ENCODE assay signal across 8 cellular contexts in the genomic region with DNA sequence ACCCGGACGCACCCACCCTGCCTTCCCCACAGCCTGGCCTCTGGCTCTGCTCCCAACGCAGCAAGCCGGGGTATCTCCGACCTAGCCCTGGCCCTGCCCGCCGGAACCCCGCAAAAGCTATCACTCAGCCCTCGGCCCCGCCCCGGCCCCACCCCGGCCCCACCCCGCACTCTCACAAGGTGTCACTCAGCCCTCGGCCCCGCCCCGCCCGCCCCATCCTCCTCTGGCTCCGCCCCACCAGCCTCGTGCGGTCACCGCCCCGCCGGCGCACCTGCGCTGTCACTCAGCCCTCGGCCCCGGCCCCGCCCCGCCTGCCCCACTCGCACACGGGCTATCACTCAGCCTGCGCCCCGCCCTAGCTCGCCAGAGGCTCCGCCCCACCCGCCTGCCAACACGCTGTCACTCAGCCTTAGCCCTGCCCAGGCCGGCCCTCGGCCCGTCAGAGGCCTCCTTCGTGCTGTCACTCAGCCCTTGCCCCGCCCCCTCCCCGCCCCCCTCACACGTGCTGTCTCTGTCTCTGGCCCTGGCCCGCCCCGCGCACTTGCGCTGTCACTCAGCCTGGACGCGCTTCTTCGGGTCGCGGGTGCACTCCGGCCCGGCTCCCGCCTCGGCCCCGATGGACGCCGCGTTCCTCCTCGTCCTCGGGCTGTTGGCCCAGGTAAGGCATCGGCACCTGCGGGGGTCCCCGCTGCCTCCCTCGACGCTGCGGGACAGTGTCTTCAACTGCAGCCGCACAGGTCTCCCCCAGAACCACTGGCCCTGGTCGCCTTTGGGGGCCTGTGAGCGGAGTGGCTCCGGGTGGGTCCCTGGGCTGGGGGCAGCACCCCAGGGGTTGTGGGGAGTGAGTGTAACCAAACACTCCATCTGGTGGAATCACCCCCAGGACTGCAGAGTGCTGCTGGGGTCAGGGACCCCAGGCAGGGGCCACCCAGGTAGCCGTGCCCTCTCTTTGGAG. TPM values are rescaled to one million over a fixed set of nuclear protein-coding genes. Genes with fewer than 3 reads are reported as not detected.
DNase-seq lines count a peak whose midpoint lies in the region; ATAC-seq, FAIRE-seq and TF ChIP-seq lines count a peak whose summit lies in the region.

A gene with protein sequence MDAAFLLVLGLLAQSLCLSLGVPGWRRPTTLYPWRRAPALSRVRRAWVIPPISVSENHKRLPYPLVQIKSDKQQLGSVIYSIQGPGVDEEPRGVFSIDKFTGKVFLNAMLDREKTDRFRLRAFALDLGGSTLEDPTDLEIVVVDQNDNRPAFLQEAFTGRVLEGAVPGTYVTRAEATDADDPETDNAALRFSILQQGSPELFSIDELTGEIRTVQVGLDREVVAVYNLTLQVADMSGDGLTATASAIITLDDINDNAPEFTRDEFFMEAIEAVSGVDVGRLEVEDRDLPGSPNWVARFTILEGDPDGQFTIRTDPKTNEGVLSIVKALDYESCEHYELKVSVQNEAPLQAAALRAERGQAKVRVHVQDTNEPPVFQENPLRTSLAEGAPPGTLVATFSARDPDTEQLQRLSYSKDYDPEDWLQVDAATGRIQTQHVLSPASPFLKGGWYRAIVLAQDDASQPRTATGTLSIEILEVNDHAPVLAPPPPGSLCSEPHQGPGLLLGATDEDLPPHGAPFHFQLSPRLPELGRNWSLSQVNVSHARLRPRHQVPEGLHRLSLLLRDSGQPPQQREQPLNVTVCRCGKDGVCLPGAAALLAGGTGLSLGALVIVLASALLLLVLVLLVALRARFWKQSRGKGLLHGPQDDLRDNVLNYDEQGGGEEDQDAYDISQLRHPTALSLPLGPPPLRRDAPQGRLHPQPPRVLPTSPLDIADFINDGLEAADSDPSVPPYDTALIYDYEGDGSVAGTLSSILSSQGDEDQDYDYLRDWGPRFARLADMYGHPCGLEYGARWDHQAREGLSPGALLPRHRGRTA (plus strand): TSS at position 533 of the 955 bp plus-strand sequence. CDS start 84 bp downstream, at position 617.

- peak within 1 kb of the TSS; percentile 60 for H3K27ac Mint-ChIP-seq in central memory CD8-positive, alpha-beta T cell (ENCODE audit: low read depth)

- DNase-seq in A549 (ENCODE audit: low read depth in 1 of 2, low spot score in 1 of 2) (peak; percentile 94 to 96), NCI-H2227 treated with DMSO at 0.1 percent for 48 hours (lab: John Stamatoyannopoulos, UW) (peak; percentile 76), kidney epithelial cell (ENCODE audit: low read depth) (peak; percentile 63)
- peak; percentile 68 to 78 for DNase-seq in central memory CD8-positive, alpha-beta T cell (ENCODE audit: low spot score in 2 of 2)
- peak; percentile 89 to 96 for DNase-seq in stimulated activated CD4-positive, alpha-beta T cell treated with anti-CD3 and anti-CD28 coated beads, Interleukin-15, amount 100 ng/mL, for 1 hour (ENCODE audit: low read depth in 1 of 2, low spot score in 1 of 2)

- H3K27ac ChIP-seq in A549 = peak within 1 kb of the TSS in 1 of 2 experiments; percentile 67; a peak in 2 of 6 replicates

- H3K9me3 Mint-ChIP-seq in central memory CD8-positive, alpha-beta T cell = no peaks in the 10 kb centered on the region

- H3K4me2 ChIP-seq in A549 = peak within 1 kb of the TSS; percentile 85

- CTCF ChIA-PET in A549 (lab: Yijun Ruan, JAX) = interaction anchor here (1.1 to 1.8 kb wide), 3 partner anchors 231 to 434 kb away, joined by 3 to 6 read pairs (median 4); a partner anchor contains a TSS

- ATAC-seq in A549 (peak; percentile 65 to 82), GM18909 (IDR thresholded peaks at IDR 0.05; ENCODE audit: poor library complexity, unreplicated experiment) (peak; percentile 86), HG03175 (IDR thresholded peaks at IDR 0.05; ENCODE audit: unreplicated experiment) (peak; percentile 73)
- ATAC-seq in activated CD4-positive, CD25-positive, alpha-beta regulatory T cell treated with anti-CD3 and anti-CD28 coated beads, Interleukin-2, amount 50 U/mL, for 24 hours = peak; percentile 95 to 96
- peak; percentile 94 for ATAC-seq in central memory CD8-positive, alpha-beta T cell (replicated peaks; ENCODE audit: extremely low read depth, poor library complexity, severe bottlenecking)

- no peaks in the 10 kb centered on the region for H3K36me3 ChIP-seq in kidney epithelial cell (ENCODE audit: control insufficient read depth, insufficient read depth, low read length)

- H3K27me3 ChIP-seq in kidney epithelial cell (ENCODE audit: control insufficient read depth, insufficient read depth, low read length) = peaks cover 85% of the 10 kb centered on the region

- H3K27me3 Mint-ChIP-seq in central memory CD8-positive, alpha-beta T cell = peaks cover 9% of the 10 kb centered on the region

- FAIRE-seq in A549 (lab: Jason Lieb, UNC) = no peak

- H3K4me1 Mint-ChIP-seq in central memory CD8-positive, alpha-beta T cell = peaks cover 12% of the 10 kb centered on the region

- no peak for TF ChIP-seq POLR2A in A549 (IDR thresholded peaks at IDR 0.05; ENCODE audit: low read length)

- peaks cover 4% of the 10 kb centered on the region for H3K36me3 Mint-ChIP-seq in central memory CD8-positive, alpha-beta T cell (ENCODE audit: insufficient read depth)

- TF ChIP-seq RAD21 in A549 (conservative IDR thresholded peaks at IDR 0.05 in 1 of 2, IDR thresholded peaks at IDR 0.05 in 1 of 2) = no peak

- H3K4me3 Mint-ChIP-seq in central memory CD8-positive, alpha-beta T cell = peak within 1 kb of the TSS; percentile 75

- no peaks in the 10 kb centered on the region for H3K9me3 ChIP-seq in A549

- no peak for TF ChIP-seq EP300 in A549 (IDR thresholded peaks at IDR 0.05)

- TF ChIP-seq CTCF in A549 (IDR thresholded peaks at IDR 0.05) (no peak), kidney epithelial cell (IDR thresholded peaks at IDR 0.05; ENCODE audit: insufficient read depth, low read length, poor library complexity, severe bottlenecking) (no peak)

- WGBS in A549 (ENCODE audit: missing lambda C conversion rate) = 6% methylated on average over 3 of the region's 74 CpGs

- H3K4me1 ChIP-seq in A549 = peaks cover 21% of the 10 kb centered on the region

- POLR2A ChIA-PET in A549 (lab: Yijun Ruan, JAX) = interaction anchor here (0.6 kb wide), 1 partner anchor 464 kb away, joined by 3 read pairs; no protein-coding TSS in a partner anchor

- peak within 1 kb of the TSS; percentile 37; the same call in 2 of the 3 replicates for H3K4me3 ChIP-seq in A549
- no peak within 1 kb of the TSS for H3K4me3 ChIP-seq in kidney epithelial cell (ENCODE audit: low read depth, low read length)

TF ChIP-seq in A549, 52 proteins besides CTCF, POLR2A, EP300 and RAD21:
- TF ChIP-seq ZNF302 (CRISPR knock-in tag; IDR thresholded peaks at IDR 0.05) (no peak), EHMT2 (IDR thresholded peaks at IDR 0.05; ENCODE audit: low read depth) (no peak), BHLHE40 (IDR thresholded peaks at IDR 0.05; ENCODE audit: low read depth, low read length) (peak; percentile 74), HEYL (CRISPR knock-in tag; IDR thresholded peaks at IDR 0.05) (no peak)
- TF ChIP-seq, protein P1, sequence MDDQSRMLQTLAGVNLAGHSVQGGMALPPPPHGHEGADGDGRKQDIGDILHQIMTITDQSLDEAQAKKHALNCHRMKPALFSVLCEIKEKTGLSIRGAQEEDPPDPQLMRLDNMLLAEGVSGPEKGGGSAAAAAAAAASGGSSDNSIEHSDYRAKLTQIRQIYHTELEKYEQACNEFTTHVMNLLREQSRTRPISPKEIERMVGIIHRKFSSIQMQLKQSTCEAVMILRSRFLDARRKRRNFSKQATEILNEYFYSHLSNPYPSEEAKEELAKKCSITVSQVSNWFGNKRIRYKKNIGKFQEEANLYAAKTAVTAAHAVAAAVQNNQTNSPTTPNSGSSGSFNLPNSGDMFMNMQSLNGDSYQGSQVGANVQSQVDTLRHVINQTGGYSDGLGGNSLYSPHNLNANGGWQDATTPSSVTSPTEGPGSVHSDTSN (IDR thresholded peaks at IDR 0.05) = peak; percentile 92
- TF ChIP-seq, protein P2, sequence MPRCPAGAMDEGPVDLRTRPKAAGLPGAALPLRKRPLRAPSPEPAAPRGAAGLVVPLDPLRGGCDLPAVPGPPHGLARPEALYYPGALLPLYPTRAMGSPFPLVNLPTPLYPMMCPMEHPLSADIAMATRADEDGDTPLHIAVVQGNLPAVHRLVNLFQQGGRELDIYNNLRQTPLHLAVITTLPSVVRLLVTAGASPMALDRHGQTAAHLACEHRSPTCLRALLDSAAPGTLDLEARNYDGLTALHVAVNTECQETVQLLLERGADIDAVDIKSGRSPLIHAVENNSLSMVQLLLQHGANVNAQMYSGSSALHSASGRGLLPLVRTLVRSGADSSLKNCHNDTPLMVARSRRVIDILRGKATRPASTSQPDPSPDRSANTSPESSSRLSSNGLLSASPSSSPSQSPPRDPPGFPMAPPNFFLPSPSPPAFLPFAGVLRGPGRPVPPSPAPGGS (IDR thresholded peaks at IDR 0.05) = no peak
- TF ChIP-seq, protein P3, sequence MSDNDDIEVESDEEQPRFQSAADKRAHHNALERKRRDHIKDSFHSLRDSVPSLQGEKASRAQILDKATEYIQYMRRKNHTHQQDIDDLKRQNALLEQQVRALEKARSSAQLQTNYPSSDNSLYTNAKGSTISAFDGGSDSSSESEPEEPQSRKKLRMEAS (IDR thresholded peaks at IDR 0.05) = peak; percentile 31
- TF ChIP-seq, protein P4, sequence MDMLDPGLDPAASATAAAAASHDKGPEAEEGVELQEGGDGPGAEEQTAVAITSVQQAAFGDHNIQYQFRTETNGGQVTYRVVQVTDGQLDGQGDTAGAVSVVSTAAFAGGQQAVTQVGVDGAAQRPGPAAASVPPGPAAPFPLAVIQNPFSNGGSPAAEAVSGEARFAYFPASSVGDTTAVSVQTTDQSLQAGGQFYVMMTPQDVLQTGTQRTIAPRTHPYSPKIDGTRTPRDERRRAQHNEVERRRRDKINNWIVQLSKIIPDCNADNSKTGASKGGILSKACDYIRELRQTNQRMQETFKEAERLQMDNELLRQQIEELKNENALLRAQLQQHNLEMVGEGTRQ (IDR thresholded peaks at IDR 0.05) = peak; percentile 41

RNA-seq across cellular contexts. Expression of the gene that starts here (rescaled TPM):
- polyA plus RNA-seq in A549 (2011; rRNA removed) (0.05 TPM in 1 of 2 replicates, not detected in the other), A549 (2017; fragmentation: RNase III; extraction: RNeasy Plus Mini Kit Qiagen cat#74134 plus additional on column Dnase treatment) (0.03 to 0.09 TPM (median 0.08 TPM) in 3 replicates)
- polyA plus RNA-seq in A549 (2012; cell fraction: cytosol; rRNA removed) = 0.03 TPM in 2 replicates
- 0.11 and 0.12 TPM in 2 replicates for polyA plus RNA-seq in A549 (2012; cell fraction: nucleus; rRNA removed)
- polyA minus RNA-seq in A549 (2011; rRNA and poly(A)+ RNA removed) = not detected in 2 replicates
- 0.50 TPM in 1 of 2 replicates, not detected in the other for total RNA-seq in kidney epithelial cell

Comparison
In these comparisons a context has a peak if more than half of its experiments do, and no peak if none do; other contexts are left out.
1. Peak in DNase-seq, ATAC-seq, H3K4me3 ChIP-seq and H3K4me2 ChIP-seq in A549; RNA of the gene not detected or under 1 TPM.
2. Peak in DNase-seq in kidney epithelial cell; RNA of the gene not detected or under 1 TPM.